ENCODE assay signal across 20 cellular contexts in genomic region chr3:25687742-25688141, GRCh38. TPM values are rescaled to one million over a fixed set of nuclear protein-coding genes. Genes with fewer than 3 reads are reported as not detected.
DNase-seq lines count a peak whose midpoint lies in the region; ATAC-seq and TF ChIP-seq lines count a peak whose summit lies in the region.
"Had no signal": no experiment of that assay in that cellular context is flagged by ENCODE, and none has a peak within 500 bp of the region (broad histone marks: within the 10 kb centered on the region; RNA-seq: fewer than 3 reads in every experiment).

No MANE protein-coding gene starts in this region.

- H3K4me3 ChIP-seq in GM23338 (no peak overlapping the region), neural progenitor cell (no peak overlapping the region)
- H3K4me3 ChIP-seq: A549; BLaER1 treated with 17β-estradiol and CSF1 and Interleukin-3, amounts not matched to agents 10 nM and 100 nM had no signal

- H3K4me2 ChIP-seq in GM23338 (no peak overlapping the region), neural progenitor cell (no peak overlapping the region)
- H3K4me2 ChIP-seq: A549; BLaER1 treated with 17β-estradiol and CSF1 and Interleukin-3, amounts not matched to agents 10 nM and 100 nM had no signal

- intact Hi-C loops in left colon (cut with DNase I, micrococcal nuclease), result no loop called here

- no peak overlapping the region for H3K9ac ChIP-seq in neural progenitor cell
- H3K9ac ChIP-seq: BLaER1 treated with 17β-estradiol and CSF1 and Interleukin-3, amounts not matched to agents 10 nM and 100 nM had no signal

- no peak overlapping the region; the same call in 1 of the 2 replicates for H3K27ac Mint-ChIP-seq in GM23338
- peak overlapping the region; percentile 1 for H3K27ac Mint-ChIP-seq in neural progenitor cell
- H3K27ac Mint-ChIP-seq: B cell; CD4-positive, alpha-beta T cell; CD8-positive, alpha-beta T cell had no signal

- H3K79me2 ChIP-seq in GM23338 (replicated peaks; ENCODE audit: insufficient read depth) (no peaks in the 10 kb centered on the region), neural progenitor cell (ENCODE audit: low read depth) (no peaks in the 10 kb centered on the region)

- H3K4me3 Mint-ChIP-seq in GM23338 (no peak overlapping the region), neural progenitor cell (no peak overlapping the region)
- H3K4me3 Mint-ChIP-seq: B cell; CD4-positive, alpha-beta T cell; CD8-positive, alpha-beta T cell had no signal

- H3K36me3 ChIP-seq in GM23338 (ENCODE audit: insufficient read depth) (no peaks in the 10 kb centered on the region), neural progenitor cell (no peaks in the 10 kb centered on the region)
- H3K36me3 ChIP-seq: BLaER1 treated with 17β-estradiol and CSF1 and Interleukin-3, amounts not matched to agents 10 nM and 100 nM had no signal

- H2AFZ ChIP-seq in GM23338 (peak overlapping the region; percentile 77), neural progenitor cell (replicated peaks) (no peak overlapping the region)

- H3K27ac ChIP-seq in GM23338 (ENCODE audit: low read depth) (no peak overlapping the region), VCaP (peak overlapping the region; percentile 99; the same call in 1 of the 2 replicates), neural progenitor cell (no peak overlapping the region)
- H3K27ac ChIP-seq: 22Rv1; A549; BLaER1 treated with 17β-estradiol and CSF1 and Interleukin-3, amounts not matched to agents 10 nM and 100 nM; C4-2B had no signal

- DNase-seq in GM23338 (ENCODE audit: low spot score), result no peak
- no peak for DNase-seq in left colon
- DNase-seq in neural progenitor cell (ENCODE audit: low spot score), result no peak
- no peak for DNase-seq in amygdala (lab: John Stamatoyannopoulos, UW)
- DNase-seq: AML-193; Caco-2; Calu3; CD4-positive, alpha-beta T cell; CD8-positive, alpha-beta T cell; DMS79 treated with DMSO at 0.1 percent for 48 hours; GF-D8 had no signal

- no peaks in the 10 kb centered on the region for H3K4me1 Mint-ChIP-seq in GM23338
- no peaks in the 10 kb centered on the region for H3K4me1 Mint-ChIP-seq in neural progenitor cell
- H3K4me1 Mint-ChIP-seq: B cell had no signal

- ATAC-seq in GM23338 (no peak), left colon (peak; percentile 96), GM21515 (IDR thresholded peaks at IDR 0.05; ENCODE audit: unreplicated experiment) (no peak), GM21390 (IDR thresholded peaks at IDR 0.05; ENCODE audit: unreplicated experiment) (no peak), GM18511 (IDR thresholded peaks at IDR 0.05; ENCODE audit: unreplicated experiment) (no peak)
- ATAC-seq: A549; CD8-positive, alpha-beta T cell had no signal

- no peaks in the 10 kb centered on the region for H4K20me1 ChIP-seq in GM23338 (replicated peaks; ENCODE audit: insufficient read depth)
- no peaks in the 10 kb centered on the region for H4K20me1 ChIP-seq in neural progenitor cell (ENCODE audit: low read depth)
- H4K20me1 ChIP-seq: BLaER1 treated with 17β-estradiol and CSF1 and Interleukin-3, amounts not matched to agents 10 nM and 100 nM had no signal

- H3F3A ChIP-seq in GM23338 (replicated peaks; ENCODE audit: low read depth), result no peaks in the 10 kb centered on the region
- H3F3A ChIP-seq in neural progenitor cell (ENCODE audit: low read depth), result no peaks in the 10 kb centered on the region

- no peaks in the 10 kb centered on the region for H3K9me3 ChIP-seq in neural progenitor cell (ENCODE audit: low read depth)
- H3K9me3 ChIP-seq: A549, Caco-2 had no signal

- H3K27me3 Mint-ChIP-seq in GM23338 (ENCODE audit: insufficient read depth, low read depth, poor library complexity) (no peaks in the 10 kb centered on the region), neural progenitor cell (ENCODE audit: insufficient read depth, low read depth) (peaks cover 4% of the 10 kb centered on the region)
- H3K27me3 Mint-ChIP-seq: B cell had no signal

- no peaks in the 10 kb centered on the region for H3K4me1 ChIP-seq in GM23338 (ENCODE audit: insufficient read depth)
- no peaks in the 10 kb centered on the region for H3K4me1 ChIP-seq in neural progenitor cell
- H3K4me1 ChIP-seq: A549, Caco-2 had no signal

- H3K9me3 Mint-ChIP-seq in GM23338 (no peaks in the 10 kb centered on the region), neural progenitor cell (no peaks in the 10 kb centered on the region)
- H3K9me3 Mint-ChIP-seq: CD4-positive, alpha-beta T cell; CD8-positive, alpha-beta T cell had no signal

- no peaks in the 10 kb centered on the region for H3K36me3 Mint-ChIP-seq in GM23338 (ENCODE audit: low read depth)
- H3K36me3 Mint-ChIP-seq in neural progenitor cell, result no peaks in the 10 kb centered on the region
- H3K36me3 Mint-ChIP-seq: CD8-positive, alpha-beta T cell had no signal

- TF ChIP-seq CTCF in GM23338 (conservative IDR thresholded peaks at IDR 0.05; ENCODE audit: low read depth in 2 of 2) (no peak), VCaP (conservative IDR thresholded peaks at IDR 0.05) (no peak), neural progenitor cell (IDR thresholded peaks at IDR 0.05) (no peak)

- H3K27me3 ChIP-seq in GM23338 (ENCODE audit: insufficient read depth) (no peaks in the 10 kb centered on the region), neural progenitor cell (no peaks in the 10 kb centered on the region)
- H3K27me3 ChIP-seq: BLaER1 treated with 17β-estradiol and CSF1 and Interleukin-3, amounts not matched to agents 10 nM and 100 nM had no signal

- H3K9me2 ChIP-seq in GM23338 (ENCODE audit: insufficient read depth), result no peaks in the 10 kb centered on the region

TF ChIP-seq in GM23338, 12 proteins besides CTCF, POLR2A, EP300 and RAD21 (continues in another document):
- no peak for TF ChIP-seq ZNF462 (CRISPR knock-in tag; IDR thresholded peaks at IDR 0.05)
- no peak for TF ChIP-seq POLR2AphosphoS5 (IDR thresholded peaks at IDR 0.05; ENCODE audit: low read depth)
- TF ChIP-seq ZNF114 (CRISPR knock-in tag; IDR thresholded peaks at IDR 0.05), result no peak

RNA-seq across cellular contexts. Expression of gene TOP2B, which starts 23.0 kb away (rescaled TPM):
- total RNA-seq in GM23338 (2014; rRNA removed; shearing (Covaris generic)), result 167 and 179 TPM in 2 replicates
- polyA plus RNA-seq in GM23338 (2016; fragmentation: Nextera tagmentation; extraction: Ambion mirVana), result 91.1 and 92.0 TPM in 2 replicates
- total RNA-seq in left colon (10 to 100 TPM; 78.1 to 84.1 TPM), neural progenitor cell (ENCODE audit: low replicate concordance) (192 and 327 TPM in 2 replicates)
